17 cellular contexts compared by ENCODE assay signal in the genomic region with DNA sequence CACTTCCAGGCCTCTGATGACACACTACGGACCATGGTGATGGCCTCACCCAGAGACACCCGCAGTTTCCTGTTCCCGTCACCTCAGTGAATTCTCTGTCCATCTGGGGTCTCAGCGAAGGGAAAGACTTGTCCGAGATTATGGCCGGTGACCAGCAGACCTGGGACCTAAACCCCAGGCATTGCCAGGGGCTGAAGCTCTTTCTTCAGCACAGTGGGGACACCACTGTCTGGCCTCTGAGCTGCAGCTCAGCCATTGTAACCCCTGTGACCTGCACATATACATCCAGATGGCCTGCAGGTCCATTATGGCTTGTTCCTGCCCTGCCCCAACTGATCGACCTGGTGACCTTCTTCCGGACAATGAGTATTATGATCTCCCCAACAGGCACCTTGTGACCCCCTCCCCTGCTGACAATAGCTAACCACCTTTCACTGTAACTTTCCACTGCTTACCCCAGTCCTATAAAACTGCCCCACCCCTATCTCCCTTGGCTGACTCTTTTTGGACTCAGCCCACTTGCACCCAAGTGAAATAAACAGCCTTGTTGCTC. TPM values are rescaled to one million over a fixed set of nuclear protein-coding genes. Genes with fewer than 3 reads are reported as not detected.
"Had no signal": no experiment of that assay in that cellular context is flagged by ENCODE, and none has a peak within 500 bp of the region (broad histone marks: within the 10 kb centered on the region; RNA-seq: fewer than 3 reads in every experiment).

No MANE protein-coding gene starts in this region.

- H3K27ac ChIP-seq: brain microvascular endothelial cell, upper lobe of left lung had no signal

- DNase-seq: activated CD4-positive, alpha-beta T cell treated with anti-CD3 and anti-CD28 coated beads for 48 hours; activated CD8-positive, alpha-beta T cell treated with anti-CD3 and anti-CD28 coated beads for 36 hours; activated naive CD4-positive, alpha-beta T cell; activated naive CD8-positive, alpha-beta T cell treated with anti-CD3 and anti-CD28 coated beads, Interleukin-2, amount 10 ng/mL, durations not matched to agents 7 days and 5 days; brain microvascular endothelial cell; cerebellar nuclear complex; midbrain; nucleus accumbens; upper lobe of left lung had no signal

- H3K36me3 Mint-ChIP-seq: activated naive CD8-positive, alpha-beta T cell treated with anti-CD3 and anti-CD28 coated beads, Interleukin-2, amount 10 ng/mL, durations not matched to agents 7 days and 5 days; WTC11 had no signal

- H3K4me3 Mint-ChIP-seq: activated CD8-positive, alpha-beta T cell treated with anti-CD3 and anti-CD28 coated beads for 36 hours; activated naive CD8-positive, alpha-beta T cell treated with anti-CD3 and anti-CD28 coated beads, Interleukin-2, amount 10 ng/mL, durations not matched to agents 7 days and 5 days; stimulated activated naive CD8-positive, alpha-beta T cell treated with anti-CD3 and anti-CD28 coated beads, Interleukin-15, Interleukin-2, amounts not matched to agents 100 ng/mL and 50 ng/mL, for 24 hours; T-helper 1 cell treated with Interleukin-12 subunit alpha and Interleukin-12 subunit beta and Interleukin-4 antibody, amounts not matched to agents 30 μg/mL and 1 μg/mL, for 36 hours; WTC11 had no signal

- H3K4me3 ChIP-seq: gastroesophageal sphincter, right atrium auricular region, upper lobe of left lung had no signal

- H3K9me3 ChIP-seq: gastroesophageal sphincter, right atrium auricular region, upper lobe of left lung had no signal

- H3K27me3 Mint-ChIP-seq: activated CD8-positive, alpha-beta T cell treated with anti-CD3 and anti-CD28 coated beads for 36 hours; activated naive CD8-positive, alpha-beta T cell treated with anti-CD3 and anti-CD28 coated beads, Interleukin-2, amount 10 ng/mL, durations not matched to agents 7 days and 5 days; stimulated activated naive CD8-positive, alpha-beta T cell treated with anti-CD3 and anti-CD28 coated beads, Interleukin-15, Interleukin-2, amounts not matched to agents 100 ng/mL and 50 ng/mL, for 24 hours had no signal

- H3K9me3 Mint-ChIP-seq: activated CD8-positive, alpha-beta T cell treated with anti-CD3 and anti-CD28 coated beads for 36 hours; activated naive CD8-positive, alpha-beta T cell treated with anti-CD3 and anti-CD28 coated beads, Interleukin-2, amount 10 ng/mL, durations not matched to agents 7 days and 5 days; stimulated activated naive CD8-positive, alpha-beta T cell treated with anti-CD3 and anti-CD28 coated beads, Interleukin-15, Interleukin-2, amounts not matched to agents 100 ng/mL and 50 ng/mL, for 24 hours; T-helper 1 cell treated with Interleukin-12 subunit alpha and Interleukin-12 subunit beta and Interleukin-4 antibody, amounts not matched to agents 30 μg/mL and 1 μg/mL, for 36 hours; WTC11 had no signal

- ATAC-seq: activated CD8-positive, alpha-beta T cell treated with anti-CD3 and anti-CD28 coated beads for 36 hours; gastroesophageal sphincter; WTC11 had no signal

- H3K36me3 ChIP-seq: brain microvascular endothelial cell had no signal

- H3K27me3 ChIP-seq: gastroesophageal sphincter, right atrium auricular region, upper lobe of left lung had no signal

- H3K27ac Mint-ChIP-seq: activated naive CD8-positive, alpha-beta T cell treated with anti-CD3 and anti-CD28 coated beads, Interleukin-2, amount 10 ng/mL, durations not matched to agents 7 days and 5 days; stimulated activated naive CD8-positive, alpha-beta T cell treated with anti-CD3 and anti-CD28 coated beads, Interleukin-15, Interleukin-2, amounts not matched to agents 100 ng/mL and 50 ng/mL, for 24 hours; T-helper 1 cell treated with Interleukin-12 subunit alpha and Interleukin-12 subunit beta and Interleukin-4 antibody, amounts not matched to agents 30 μg/mL and 1 μg/mL, for 36 hours; WTC11 had no signal

RNA-seq across cellular contexts. Expression of a gene that starts 33.2 kb away (rescaled TPM):
- total RNA-seq: gastroesophageal sphincter, lung microvascular endothelial cell, myocyte, temporal lobe had no signal
